Comparison of ENCODE assay signal across 8 cellular contexts in genomic region chr4:139167774-139168444, GRCh38. TPM values are rescaled to one million over a fixed set of nuclear protein-coding genes. Genes with fewer than 3 reads are reported as not detected.
A peak's percentile ranks its signal among the peaks of the same experiment; 100 is the strongest.
DNase-seq lines count a peak whose midpoint lies in the region; ATAC-seq, FAIRE-seq and TF ChIP-seq lines count a peak whose summit lies in the region.

No MANE protein-coding gene starts in this region.

- in situ Hi-C loops in HepG2 (cut with HindIII; ENCODE audit: extremely low pct_ligation_motif_present, low pct_unique_long_range_greater_than_20kb) = loop anchor here (10.0 kb wide), 1 partner anchor 63 kb away; no protein-coding TSS in a partner anchor

- H3K9ac ChIP-seq in HepG2 (ENCODE audit: insufficient read depth, low read depth, low read length) = no peak overlapping the region

- intact Hi-C loops in HepG2 (cut with micrococcal nuclease; ENCODE audit: unreplicated experiment) = loop anchor here (1.0 kb wide), 1 partner anchor 69 kb away; no protein-coding TSS in a partner anchor

- peak; percentile 49; the same call in 1 of the 2 replicates for TF ChIP-seq RAD21 in HepG2 (CRISPR knock-in tag; IDR thresholded peaks at IDR 0.05)

- TF ChIP-seq CTCF in GM10248 (IDR thresholded peaks at IDR 0.05; ENCODE audit: control extremely low read depth, extremely low read depth, low read depth, missing control alignments) (peak; percentile 26), LNCaP clone FGC (IDR thresholded peaks at IDR 0.05; ENCODE audit: control insufficient read depth, extremely low read depth, insufficient read depth) (peak; percentile 46), brain (conservative IDR thresholded peaks at IDR 0.05) (peak; percentile 23 to 33), HepG2 (CRISPR knock-in tag; IDR thresholded peaks at IDR 0.05) (peak; percentile 55)

- no peak overlapping the region for H3K4me3 Mint-ChIP-seq in brain
- no peak overlapping the region for H3K4me3 Mint-ChIP-seq in naive thymus-derived CD8-positive, alpha-beta T cell

- peaks cover 55% of the 10 kb centered on the region for H3K79me2 ChIP-seq in HepG2 (ENCODE audit: insufficient read depth, low read length)

- POLR2A ChIA-PET in GM10248 (lab: Yijun Ruan, JAX) (interaction anchor here (1.0 to 1.2 kb wide), 2 partner anchors 10 to 137 kb away, joined by 3 to 5 read pairs; partner anchors contain the start of gene ELF2), HepG2 (lab: Yijun Ruan, JAX) (interaction anchor here (0.8 to 1.6 kb wide), 3 partner anchors 9 to 133 kb away, joined by 3 to 11 read pairs (median 3); partner anchors contain the start of genes ELF2 and NAA15)
- POLR2A ChIA-PET in naive thymus-derived CD8-positive, alpha-beta T cell (lab: Charles Lee) = no interaction called here

- TF ChIP-seq POLR2A in HepG2 (IDR thresholded peaks at IDR 0.05; ENCODE audit: insufficient read depth in 1 of 2, low read depth in 2 of 2, low read length in 2 of 2) = no peak

- TF ChIP-seq EP300 in HepG2 (IDR thresholded peaks at IDR 0.05; ENCODE audit: low read depth in 2 of 2, low read length in 2 of 2) (no peak), HepG2 (CRISPR knock-in tag; IDR thresholded peaks at IDR 0.05; ENCODE audit: borderline replicate concordance) (no peak)

- H3K27ac Mint-ChIP-seq in brain = no peak overlapping the region
- H3K27ac Mint-ChIP-seq in naive thymus-derived CD8-positive, alpha-beta T cell = no peak overlapping the region

- H3K36me3 Mint-ChIP-seq in brain = peaks cover 4% of the 10 kb centered on the region
- H3K36me3 Mint-ChIP-seq in naive thymus-derived CD8-positive, alpha-beta T cell = no peaks in the 10 kb centered on the region

- 74% methylated on average over 4 of the region's 5 CpGs for WGBS in HepG2 (ENCODE audit: low lambda C conversion rate)

- DNase-seq in GM10248 (ENCODE audit: extremely low spot score) (no peak), LNCaP clone FGC (ENCODE audit: low read depth) (no peak), HepG2 (ENCODE audit: low spot score) (peak; percentile 62), cerebellum (ENCODE audit: low spot score) (no peak)
- no peak for DNase-seq in naive thymus-derived CD8-positive, alpha-beta T cell

- no peaks in the 10 kb centered on the region for H3K36me3 ChIP-seq in HepG2 (replicated peaks in 1 of 2; ENCODE audit: control insufficient read depth in 1 of 2, insufficient read depth in 2 of 2, low read length in 2 of 2)

- no TSS peak for BruUV-seq in HepG2 (replicated peaks; lab: Mats Ljungman, UMichigan)

- H3K9me3 Mint-ChIP-seq in brain = no peaks in the 10 kb centered on the region
- H3K9me3 Mint-ChIP-seq in naive thymus-derived CD8-positive, alpha-beta T cell = no peaks in the 10 kb centered on the region

- H3K27ac ChIP-seq in HepG2 (ENCODE audit: extremely low read length, insufficient read depth, low read length) = no peak overlapping the region

- H3K27me3 Mint-ChIP-seq in brain = no peaks in the 10 kb centered on the region
- no peaks in the 10 kb centered on the region for H3K27me3 Mint-ChIP-seq in naive thymus-derived CD8-positive, alpha-beta T cell

- peaks cover 33% of the 10 kb centered on the region for H4K20me1 ChIP-seq in HepG2 (ENCODE audit: insufficient read depth, low read length)

- peaks cover 33% of the 10 kb centered on the region for H3K4me1 ChIP-seq in HepG2 (ENCODE audit: insufficient read depth, low read length)

- no peaks in the 10 kb centered on the region for H3K27me3 ChIP-seq in HepG2 (ENCODE audit: control insufficient read depth in 1 of 2, insufficient read depth in 2 of 2, low read length in 2 of 2)

- H3K4me2 ChIP-seq in HepG2 (ENCODE audit: low read depth, low read length) = no peak overlapping the region

- no peak overlapping the region for H2AFZ ChIP-seq in HepG2 (ENCODE audit: low read length)

- H3K4me1 Mint-ChIP-seq in brain = peaks cover 48% of the 10 kb centered on the region
- peaks cover 0 to 13% (median 2%) of the 10 kb centered on the region in 4 donors for H3K4me1 Mint-ChIP-seq in naive thymus-derived CD8-positive, alpha-beta T cell

- H3K4me3 ChIP-seq in LNCaP clone FGC (ENCODE audit: low read depth, low read length) (no peak overlapping the region), HepG2 (replicated peaks in 1 of 3; ENCODE audit: insufficient read depth in 1 of 3, low read depth in 2 of 3, low read length in 3 of 3) (no peak overlapping the region)

- peak; percentile 36 for FAIRE-seq in HepG2 (lab: Jason Lieb, UNC)

- ATAC-seq in HepG2 (peak; percentile 91), GM19455 (IDR thresholded peaks at IDR 0.05; ENCODE audit: unreplicated experiment) (no peak), HG03139 (IDR thresholded peaks at IDR 0.05; ENCODE audit: unreplicated experiment) (no peak)
- ATAC-seq in naive thymus-derived CD8-positive, alpha-beta T cell = no peak

- CTCF ChIA-PET in GM10248 (lab: Yijun Ruan, JAX) (interaction anchor here (0.8 to 1.9 kb wide), 13 partner anchors 8 to 137 kb away, joined by 3 to 11 read pairs (median 5); partner anchors contain the start of gene ELF2), HepG2 (lab: Yijun Ruan, JAX; ENCODE audit: low intra/inter-chr PET ratio, low total read pairs) (interaction anchor here (1.6 to 2.3 kb wide), 2 partner anchors 68 to 137 kb away, joined by 5 to 26 read pairs; no protein-coding TSS in a partner anchor)

- no peaks in the 10 kb centered on the region for H3K9me3 ChIP-seq in HepG2 (ENCODE audit: low read length)

TF ChIP-seq in HepG2, 621 proteins besides CTCF, POLR2A, EP300 and RAD21 (continues in another document):
- no peak for TF ChIP-seq ARNTL (CRISPR knock-in tag; IDR thresholded peaks at IDR 0.05)
- no peak for TF ChIP-seq ZIK1 (CRISPR knock-in tag; IDR thresholded peaks at IDR 0.05; ENCODE audit: borderline replicate concordance, low read depth)
- TF ChIP-seq ZSCAN25 (CRISPR knock-in tag; IDR thresholded peaks at IDR 0.05) = no peak
- no peak for TF ChIP-seq MTF1 (CRISPR knock-in tag; IDR thresholded peaks at IDR 0.05)
- no peak for TF ChIP-seq MEIS2 (CRISPR knock-in tag; IDR thresholded peaks at IDR 0.05)
- TF ChIP-seq REST (IDR thresholded peaks at IDR 0.05; ENCODE audit: borderline replicate concordance in 1 of 2, low read depth in 1 of 2, low read length in 2 of 2) = no peak
- no peak for TF ChIP-seq TCF7 (IDR thresholded peaks at IDR 0.05; ENCODE audit: low read depth)
- TF ChIP-seq SRSF1 (optimal IDR thresholded peaks at IDR 0.05; ENCODE audit: low read depth, low read length) = no peak

RNA-seq across cellular contexts. Expression of gene ELF2, which starts 9.1 kb away (rescaled TPM):
- polyA plus RNA-seq in brain (ENCODE audit: insufficient read depth, low read depth, low replicate concordance) = 15.4 TPM
- 35.4 and 44.5 TPM in 2 replicates for total RNA-seq in HepG2 (2016; rRNA removed; fragmentation: Illumina TruSeq; extraction: Trizol)
- total RNA-seq in HepG2 (2016; cell fraction: cytosol; rRNA removed; fragmentation: Illumina TruSeq; extraction: Trizol; ENCODE audit: low read depth) = 33.4 and 38.1 TPM in 2 replicates
- total RNA-seq in HepG2 (2016; cell fraction: insoluble cytoplasmic fraction; rRNA removed; fragmentation: Illumina TruSeq; extraction: Trizol) = 34.3 and 42.9 TPM in 2 replicates
- total RNA-seq in HepG2 (2016; cell fraction: membrane; rRNA removed; fragmentation: Illumina TruSeq; extraction: Trizol) = 31.5 and 31.6 TPM in 2 replicates
- total RNA-seq in HepG2 (2016; cell fraction: nucleus; rRNA removed; fragmentation: Illumina TruSeq; extraction: Trizol) = 34.9 and 35.6 TPM in 2 replicates
- polyA plus RNA-seq in HepG2 (2011; rRNA removed) = 24.2 and 28.6 TPM in 2 replicates
- polyA plus RNA-seq in HepG2 (2011; cell fraction: cytosol; rRNA removed) = 14.5 and 18.0 TPM in 2 replicates
- 18.4 and 19.9 TPM in 2 replicates for polyA plus RNA-seq in HepG2 (2011; cell fraction: nucleus; rRNA removed)
- 19.5 and 21.8 TPM in 2 replicates for polyA plus RNA-seq in HepG2 (2012)
- polyA plus RNA-seq in HepG2 (2016; cell fraction: cytosol; fragmentation: Illumina TruSeq; extraction: Trizol; ENCODE audit: low read depth) = 2.4 and 3.0 TPM in 2 replicates
- 25.1 and 29.8 TPM in 2 replicates for polyA plus RNA-seq in HepG2 (2016; cell fraction: insoluble cytoplasmic fraction; fragmentation: Illumina TruSeq; extraction: Trizol; ENCODE audit: low read depth)
- polyA plus RNA-seq in HepG2 (2016; cell fraction: membrane; fragmentation: Illumina TruSeq; extraction: Trizol; ENCODE audit: low read depth) = 6.9 and 7.7 TPM in 2 replicates
- polyA plus RNA-seq in HepG2 (2016; cell fraction: nucleus; fragmentation: Illumina TruSeq; extraction: Trizol; ENCODE audit: insufficient read depth, low read depth) = 35.5 and 38.0 TPM in 2 replicates
- polyA minus RNA-seq in HepG2 (2011; rRNA and poly(A)+ RNA removed; ENCODE audit: low replicate concordance) = 30.9 and 40.2 TPM in 2 replicates
- polyA minus RNA-seq in HepG2 (2011; cell fraction: cytosol; rRNA and poly(A)+ RNA removed) = 25.8 and 27.5 TPM in 2 replicates
- polyA minus RNA-seq in HepG2 (2011; cell fraction: nucleus; rRNA and poly(A)+ RNA removed) = 69.3 and 81.7 TPM in 2 replicates
- 87.7 TPM for total RNA-seq in cerebellum
- 10 to 100 TPM; 63.1 to 68.6 TPM for total RNA-seq in naive thymus-derived CD8-positive, alpha-beta T cell
- 10 to 100 TPM; 23.0 to 34.4 (median 24.1) TPM for polyA plus RNA-seq in naive thymus-derived CD8-positive, alpha-beta T cell
